Comparison of ENCODE assay signal across 17 cellular contexts in genomic region chr4:101669832-101670188, GRCh38.
A peak's percentile ranks its signal among the peaks of the same experiment; 100 is the strongest.
DNase-seq lines count a peak whose midpoint lies in the region; ATAC-seq, FAIRE-seq and TF ChIP-seq lines count a peak whose summit lies in the region.
"Had no signal": no experiment of that assay in that cellular context is flagged by ENCODE, and none has a peak within 500 bp of the region (broad histone marks: within the 10 kb centered on the region; RNA-seq: fewer than 3 reads in every experiment).

No MANE protein-coding gene starts in this region.

- FAIRE-seq in small intestine (lab: Jason Lieb, UNC): no peak
- FAIRE-seq: HepG2 had no signal

- TF ChIP-seq POLR2A in heart left ventricle (IDR thresholded peaks at IDR 0.05) (no peak), gastrocnemius medialis (IDR thresholded peaks at IDR 0.05) (no peak)

- DNase-seq in Right ventricle myocardium superior (no peak), heart left ventricle (no peak), left ventricle myocardium superior (no peak), gastrocnemius medialis (no peak), HPDE6-E6E7 (ENCODE audit: extremely low spot score) (no peak), left colon (no peak), small intestine (no peak)
- DNase-seq: 8988T; Calu3; CD8-positive, alpha-beta T cell; DMS79 treated with DMSO at 0.1 percent for 48 hours; GF-D8; GOT3; H7 had no signal

- H3K27ac ChIP-seq in heart left ventricle (no peak overlapping the region), gastrocnemius medialis (peak overlapping the region; percentile 14 to 58 (median 38)), small intestine (ENCODE audit: low read depth in 1 of 2, low read length in 1 of 2) (no peak overlapping the region)
- H3K27ac ChIP-seq: BLaER1 treated with 17β-estradiol and CSF1 and Interleukin-3, amounts not matched to agents 10 nM and 100 nM had no signal

- peak; percentile 73 for ATAC-seq in Right ventricle myocardium superior (ENCODE audit: poor library complexity)
- ATAC-seq in heart left ventricle: no peak
- peak; percentile 52 for ATAC-seq in left ventricle myocardium superior
- no peak for ATAC-seq in gastrocnemius medialis
- no peak for ATAC-seq in left colon
- ATAC-seq: CD8-positive, alpha-beta T cell; HCT116; HepG2 had no signal

- H3K4me1 ChIP-seq in heart left ventricle: peaks cover 0 to 6% (median 0%) of the 10 kb centered on the region in 12 donors
- no peaks in the 10 kb centered on the region for H3K4me1 ChIP-seq in gastrocnemius medialis
- no peaks in the 10 kb centered on the region for H3K4me1 ChIP-seq in small intestine (ENCODE audit: control insufficient read depth in 2 of 2, insufficient read depth in 1 of 2, low read depth in 1 of 2, low read length in 1 of 2)
- H3K4me1 ChIP-seq: BLaER1 treated with 17β-estradiol and CSF1 and Interleukin-3, amounts not matched to agents 10 nM and 100 nM had no signal

- H3K4me3 ChIP-seq in heart left ventricle (no peak overlapping the region), gastrocnemius medialis (no peak overlapping the region), small intestine (ENCODE audit: low read depth in 1 of 2, low read length in 2 of 2) (no peak overlapping the region)
- H3K4me3 ChIP-seq: BLaER1 treated with 17β-estradiol and CSF1 and Interleukin-3, amounts not matched to agents 10 nM and 100 nM had no signal

- no peak for TF ChIP-seq CTCF in heart left ventricle (IDR thresholded peaks at IDR 0.05)
- TF ChIP-seq CTCF in gastrocnemius medialis (IDR thresholded peaks at IDR 0.05 in 4 of 5, conservative IDR thresholded peaks at IDR 0.05 in 1 of 5): no peak

- H3K36me3 ChIP-seq in heart left ventricle: no peaks in the 10 kb centered on the region
- H3K36me3 ChIP-seq in gastrocnemius medialis: no peaks in the 10 kb centered on the region
- H3K36me3 ChIP-seq in small intestine (ENCODE audit: control insufficient read depth in 2 of 2, insufficient read depth in 2 of 2, low read length in 2 of 2): no peaks in the 10 kb centered on the region
- H3K36me3 ChIP-seq: BLaER1 treated with 17β-estradiol and CSF1 and Interleukin-3, amounts not matched to agents 10 nM and 100 nM had no signal

- intact Hi-C loops in Right ventricle myocardium superior (cut with DNase I): no loop called here
- intact Hi-C loops in heart left ventricle (cut with DNase I): loop anchor here in 1 of 10 donors (2.0 kb wide), 1 partner anchor 27 kb away; no protein-coding TSS in a partner anchor
- intact Hi-C loops in left ventricle myocardium superior (cut with micrococcal nuclease): no loop called here
- intact Hi-C loops in gastrocnemius medialis (cut with DNase I; ENCODE audit: low total_unique reads): no loop called here
- intact Hi-C loops in left colon (cut with DNase I, micrococcal nuclease): no loop called here

- 93 to 99% (median 95%) methylated on average over 1 of the region's 1 CpG for WGBS in heart left ventricle, 4 donors
- 97% methylated on average over 1 of the region's 1 CpG for WGBS in small intestine, 3 donors

- in situ Hi-C loops in gastrocnemius medialis (cut with MboI; ENCODE audit: low sequenced_read_pairs in 4 of 4): no loop called here

- no peaks in the 10 kb centered on the region for H3K27me3 ChIP-seq in heart left ventricle
- no peaks in the 10 kb centered on the region for H3K27me3 ChIP-seq in gastrocnemius medialis
- H3K27me3 ChIP-seq in small intestine (ENCODE audit: control insufficient read depth in 2 of 2, insufficient read depth in 2 of 2, low read length in 2 of 2): no peaks in the 10 kb centered on the region
- H3K27me3 ChIP-seq: BLaER1 treated with 17β-estradiol and CSF1 and Interleukin-3, amounts not matched to agents 10 nM and 100 nM had no signal

- H3K9me3 ChIP-seq in heart left ventricle (peaks cover 0 to 17% (median 0%) of the 10 kb centered on the region in 12 donors), gastrocnemius medialis (no peaks in the 10 kb centered on the region), small intestine (ENCODE audit: control insufficient read depth, low read depth) (no peaks in the 10 kb centered on the region)
- H3K9me3 ChIP-seq: BLaER1 treated with 17β-estradiol and CSF1 and Interleukin-3, amounts not matched to agents 10 nM and 100 nM had no signal

Comparison
In these comparisons a context has a peak if more than half of its experiments do, and no peak if none do; other contexts are left out.
1. ATAC-seq: peak in Right ventricle myocardium superior (single experiment) and left ventricle myocardium superior (single experiment); none in heart left ventricle (0 of 4), gastrocnemius medialis (0 of 2) and left colon (single experiment).
2. H3K27ac ChIP-seq: peak in gastrocnemius medialis (4 of 4); none in heart left ventricle (0 of 12) and small intestine (0 of 2).